In the genomic region with DNA sequence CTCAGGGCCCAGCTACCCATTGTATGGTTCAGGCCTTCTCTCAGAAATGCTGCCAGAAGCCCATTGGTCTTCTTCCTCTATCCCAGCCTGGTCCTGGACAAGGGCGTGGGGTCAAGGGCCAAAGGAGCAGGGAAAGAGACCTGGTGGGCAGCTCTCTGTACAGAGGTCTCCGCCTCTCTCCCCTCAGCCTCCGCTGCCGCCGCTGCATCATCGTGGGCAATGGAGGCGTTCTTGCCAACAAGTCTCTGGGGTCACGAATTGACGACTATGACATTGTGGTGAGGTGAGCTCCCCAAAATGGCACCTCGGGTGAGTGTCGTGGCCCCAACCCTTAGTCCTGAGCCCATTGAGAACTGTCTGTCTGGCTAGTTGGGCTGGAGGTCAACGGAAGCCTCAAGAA, we compare ENCODE assay signal across 7 cellular contexts. TPM values are rescaled to one million over a fixed set of nuclear protein-coding genes. Genes with fewer than 3 reads are reported as not detected.
"Had no signal": no experiment of that assay in that cellular context is flagged by ENCODE, and none has a peak within 500 bp of the region (broad histone marks: within the 10 kb centered on the region; RNA-seq: fewer than 3 reads in every experiment).

No MANE protein-coding gene starts in this region.

- H3K4me1 Mint-ChIP-seq: GM23338, IgD-negative memory B cell had no signal

- ATAC-seq: GM23338, HepG2 had no signal

- H3K4me2 ChIP-seq: GM23338 had no signal

- H3K27ac Mint-ChIP-seq: GM23338 had no signal

- H3K9me3 Mint-ChIP-seq: GM23338, H9, IgD-negative memory B cell had no signal

- H2AFZ ChIP-seq: GM23338 had no signal

- H3K4me3 ChIP-seq: GM23338 had no signal

- DNase-seq: H9, HCEC 1CT, KBM-7 had no signal

- H3K27me3 Mint-ChIP-seq: IgD-negative memory B cell had no signal

- H3K4me3 Mint-ChIP-seq: GM23338, H9, IgD-negative memory B cell had no signal

RNA-seq across cellular contexts. Expression of a gene that starts 34.6 kb away (rescaled TPM):
- total RNA-seq: HT-29 had no signal
- polyA plus RNA-seq: IgD-negative memory B cell had no signal
